1 cellular context compared by ENCODE assay signal in genomic region chr12:7835766-7836165, GRCh38.
TF ChIP-seq lines count a peak whose summit lies in the region.

No MANE protein-coding gene starts in this region.

TF ChIP-seq in H1, 55 proteins besides CTCF, POLR2A, EP300 and RAD21:
- TF ChIP-seq, protein P1, sequence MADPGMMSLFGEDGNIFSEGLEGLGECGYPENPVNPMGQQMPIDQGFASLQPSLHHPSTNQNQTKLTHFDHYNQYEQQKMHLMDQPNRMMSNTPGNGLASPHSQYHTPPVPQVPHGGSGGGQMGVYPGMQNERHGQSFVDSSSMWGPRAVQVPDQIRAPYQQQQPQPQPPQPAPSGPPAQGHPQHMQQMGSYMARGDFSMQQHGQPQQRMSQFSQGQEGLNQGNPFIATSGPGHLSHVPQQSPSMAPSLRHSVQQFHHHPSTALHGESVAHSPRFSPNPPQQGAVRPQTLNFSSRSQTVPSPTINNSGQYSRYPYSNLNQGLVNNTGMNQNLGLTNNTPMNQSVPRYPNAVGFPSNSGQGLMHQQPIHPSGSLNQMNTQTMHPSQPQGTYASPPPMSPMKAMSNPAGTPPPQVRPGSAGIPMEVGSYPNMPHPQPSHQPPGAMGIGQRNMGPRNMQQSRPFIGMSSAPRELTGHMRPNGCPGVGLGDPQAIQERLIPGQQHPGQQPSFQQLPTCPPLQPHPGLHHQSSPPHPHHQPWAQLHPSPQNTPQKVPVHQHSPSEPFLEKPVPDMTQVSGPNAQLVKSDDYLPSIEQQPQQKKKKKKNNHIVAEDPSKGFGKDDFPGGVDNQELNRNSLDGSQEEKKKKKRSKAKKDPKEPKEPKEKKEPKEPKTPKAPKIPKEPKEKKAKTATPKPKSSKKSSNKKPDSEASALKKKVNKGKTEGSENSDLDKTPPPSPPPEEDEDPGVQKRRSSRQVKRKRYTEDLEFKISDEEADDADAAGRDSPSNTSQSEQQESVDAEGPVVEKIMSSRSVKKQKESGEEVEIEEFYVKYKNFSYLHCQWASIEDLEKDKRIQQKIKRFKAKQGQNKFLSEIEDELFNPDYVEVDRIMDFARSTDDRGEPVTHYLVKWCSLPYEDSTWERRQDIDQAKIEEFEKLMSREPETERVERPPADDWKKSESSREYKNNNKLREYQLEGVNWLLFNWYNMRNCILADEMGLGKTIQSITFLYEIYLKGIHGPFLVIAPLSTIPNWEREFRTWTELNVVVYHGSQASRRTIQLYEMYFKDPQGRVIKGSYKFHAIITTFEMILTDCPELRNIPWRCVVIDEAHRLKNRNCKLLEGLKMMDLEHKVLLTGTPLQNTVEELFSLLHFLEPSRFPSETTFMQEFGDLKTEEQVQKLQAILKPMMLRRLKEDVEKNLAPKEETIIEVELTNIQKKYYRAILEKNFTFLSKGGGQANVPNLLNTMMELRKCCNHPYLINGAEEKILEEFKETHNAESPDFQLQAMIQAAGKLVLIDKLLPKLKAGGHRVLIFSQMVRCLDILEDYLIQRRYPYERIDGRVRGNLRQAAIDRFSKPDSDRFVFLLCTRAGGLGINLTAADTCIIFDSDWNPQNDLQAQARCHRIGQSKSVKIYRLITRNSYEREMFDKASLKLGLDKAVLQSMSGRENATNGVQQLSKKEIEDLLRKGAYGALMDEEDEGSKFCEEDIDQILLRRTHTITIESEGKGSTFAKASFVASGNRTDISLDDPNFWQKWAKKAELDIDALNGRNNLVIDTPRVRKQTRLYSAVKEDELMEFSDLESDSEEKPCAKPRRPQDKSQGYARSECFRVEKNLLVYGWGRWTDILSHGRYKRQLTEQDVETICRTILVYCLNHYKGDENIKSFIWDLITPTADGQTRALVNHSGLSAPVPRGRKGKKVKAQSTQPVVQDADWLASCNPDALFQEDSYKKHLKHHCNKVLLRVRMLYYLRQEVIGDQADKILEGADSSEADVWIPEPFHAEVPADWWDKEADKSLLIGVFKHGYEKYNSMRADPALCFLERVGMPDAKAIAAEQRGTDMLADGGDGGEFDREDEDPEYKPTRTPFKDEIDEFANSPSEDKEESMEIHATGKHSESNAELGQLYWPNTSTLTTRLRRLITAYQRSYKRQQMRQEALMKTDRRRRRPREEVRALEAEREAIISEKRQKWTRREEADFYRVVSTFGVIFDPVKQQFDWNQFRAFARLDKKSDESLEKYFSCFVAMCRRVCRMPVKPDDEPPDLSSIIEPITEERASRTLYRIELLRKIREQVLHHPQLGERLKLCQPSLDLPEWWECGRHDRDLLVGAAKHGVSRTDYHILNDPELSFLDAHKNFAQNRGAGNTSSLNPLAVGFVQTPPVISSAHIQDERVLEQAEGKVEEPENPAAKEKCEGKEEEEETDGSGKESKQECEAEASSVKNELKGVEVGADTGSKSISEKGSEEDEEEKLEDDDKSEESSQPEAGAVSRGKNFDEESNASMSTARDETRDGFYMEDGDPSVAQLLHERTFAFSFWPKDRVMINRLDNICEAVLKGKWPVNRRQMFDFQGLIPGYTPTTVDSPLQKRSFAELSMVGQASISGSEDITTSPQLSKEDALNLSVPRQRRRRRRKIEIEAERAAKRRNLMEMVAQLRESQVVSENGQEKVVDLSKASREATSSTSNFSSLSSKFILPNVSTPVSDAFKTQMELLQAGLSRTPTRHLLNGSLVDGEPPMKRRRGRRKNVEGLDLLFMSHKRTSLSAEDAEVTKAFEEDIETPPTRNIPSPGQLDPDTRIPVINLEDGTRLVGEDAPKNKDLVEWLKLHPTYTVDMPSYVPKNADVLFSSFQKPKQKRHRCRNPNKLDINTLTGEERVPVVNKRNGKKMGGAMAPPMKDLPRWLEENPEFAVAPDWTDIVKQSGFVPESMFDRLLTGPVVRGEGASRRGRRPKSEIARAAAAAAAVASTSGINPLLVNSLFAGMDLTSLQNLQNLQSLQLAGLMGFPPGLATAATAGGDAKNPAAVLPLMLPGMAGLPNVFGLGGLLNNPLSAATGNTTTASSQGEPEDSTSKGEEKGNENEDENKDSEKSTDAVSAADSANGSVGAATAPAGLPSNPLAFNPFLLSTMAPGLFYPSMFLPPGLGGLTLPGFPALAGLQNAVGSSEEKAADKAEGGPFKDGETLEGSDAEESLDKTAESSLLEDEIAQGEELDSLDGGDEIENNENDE (IDR thresholded peaks at IDR 0.05; ENCODE audit: insufficient replicate concordance, low read length), result no peak
- TF ChIP-seq NANOG (IDR thresholded peaks at IDR 0.05; ENCODE audit: insufficient read depth, low read depth, low read length, poor library complexity, severe bottlenecking) (no peak), GABPA (IDR thresholded peaks at IDR 0.05; ENCODE audit: borderline replicate concordance, insufficient read depth, low read length) (no peak), KDM5A (IDR thresholded peaks at IDR 0.05; ENCODE audit: low read length) (no peak), TBP (IDR thresholded peaks at IDR 0.05; ENCODE audit: low read depth, low read length) (no peak), POLR2AphosphoS5 (IDR thresholded peaks at IDR 0.05; ENCODE audit: low read depth, low read length) (no peak), ASH2L (IDR thresholded peaks at IDR 0.05; ENCODE audit: low read length) (no peak), POU5F1 (IDR thresholded peaks at IDR 0.05; ENCODE audit: low read depth, low read length) (no peak), FOSL1 (IDR thresholded peaks at IDR 0.05; ENCODE audit: insufficient read depth, low read depth, low read length) (no peak), TAF1 (IDR thresholded peaks at IDR 0.05; ENCODE audit: low read depth, low read length) (no peak), RFX5 (IDR thresholded peaks at IDR 0.05; ENCODE audit: borderline replicate concordance, low read depth, low read length) (no peak)
TF ChIP-seq in H1: peak in this region for 0.
